35 cellular contexts compared by ENCODE assay signal in the genomic region with DNA sequence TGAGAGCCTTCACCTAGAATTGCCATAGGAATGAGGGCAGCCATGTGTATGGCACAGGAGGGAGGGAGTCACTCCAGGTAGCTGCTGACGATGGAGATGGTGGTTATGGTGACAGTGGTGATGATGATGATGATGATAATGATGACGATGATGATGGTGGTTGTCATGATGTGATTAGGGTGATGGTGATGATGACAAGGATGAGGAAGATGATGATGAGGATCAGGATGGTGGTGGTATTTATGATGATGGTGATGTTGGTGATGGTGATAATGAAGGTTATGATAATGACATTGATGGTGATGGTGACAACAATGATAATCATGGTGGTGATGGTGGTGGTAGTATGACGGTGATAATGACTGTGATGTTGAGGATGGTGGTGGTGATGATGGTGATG.
"Had no signal": no experiment of that assay in that cellular context is flagged by ENCODE, and none has a peak within 500 bp of the region (broad histone marks: within the 10 kb centered on the region; RNA-seq: fewer than 3 reads in every experiment).

No MANE protein-coding gene starts in this region.

- H3K27me3 Mint-ChIP-seq: activated B cell treated with CpG ODN at 0.5 μM for 24 hours; activated CD4-positive, alpha-beta memory T cell treated with anti-CD3 and anti-CD28 coated beads for 36 hours; activated CD4-positive, alpha-beta T cell treated with anti-CD3 and anti-CD28 coated beads, Interleukin-2, amount 10 ng/mL, durations not matched to agents 24 days and 14 days; activated CD8-positive, alpha-beta T cell treated with anti-CD3 and anti-CD28 coated beads for 36 hours; activated naive CD8-positive, alpha-beta T cell treated with anti-CD3 and anti-CD28 coated beads for 36 hours; activated T-helper 17 cell treated with anti-CD3 and anti-CD28 coated beads, Interleukin-2, amount 50 U/mL, for 72 hours; T-helper 17 cell had no signal

- H3K27ac Mint-ChIP-seq: activated B cell treated with CpG ODN at 0.5 μM for 24 hours; activated CD4-positive, alpha-beta memory T cell treated with anti-CD3 and anti-CD28 coated beads for 36 hours; activated CD4-positive, alpha-beta T cell treated with anti-CD3 and anti-CD28 coated beads, Interleukin-2, amount 10 ng/mL, durations not matched to agents 24 days and 14 days; activated CD8-positive, alpha-beta T cell treated with anti-CD3 and anti-CD28 coated beads for 36 hours; activated naive CD4-positive, alpha-beta T cell treated with anti-CD3 and anti-CD28 coated beads for 36 hours; activated naive CD4-positive, alpha-beta T cell treated with anti-CD3 and anti-CD28 coated beads, Interleukin-2, amount 50 U/mL, for 72 hours; activated naive CD8-positive, alpha-beta T cell treated with anti-CD3 and anti-CD28 coated beads for 36 hours; activated T-cell treated with anti-CD3 and anti-CD28 coated beads, Interleukin-2, amount 50 U/mL, for 72 hours; activated T-helper 1 cell treated with anti-CD3 and anti-CD28 coated beads, Interleukin-12 subunit alpha, Interleukin-12 subunit beta, Interleukin-2, Interleukin-4 antibody, amounts not matched to agents 30 ng/mL and 10 ng/mL and 1 ng/mL, durations not matched to agents 14 hours and 24 hours and 36 hours; activated T-helper 17 cell treated with anti-CD3 and anti-CD28 coated beads, Interleukin-2, amount 50 U/mL, for 72 hours; T-helper 17 cell; T-helper 2 cell treated with Interferon-gamma antibody and Interleukin-4, amounts not matched to agents 5 μg/mL and 100 μg/mL, for 36 hours had no signal

- DNase-seq: activated B cell treated with CpG ODN at 0.5 μM for 24 hours; activated CD4-positive, alpha-beta memory T cell treated with anti-CD3 and anti-CD28 coated beads for 36 hours; activated CD4-positive, alpha-beta T cell treated with anti-CD3 and anti-CD28 coated beads for 4 hours; activated CD4-positive, alpha-beta T cell treated with anti-CD3 and anti-CD28 coated beads, Interleukin-2, amount 10 ng/mL, durations not matched to agents 24 days and 14 days; activated CD4-positive, alpha-beta T cell treated with anti-CD3 and anti-CD28 coated beads, Interleukin-2, amount 50 U/mL, for 1 hour; activated CD4-positive, alpha-beta T cell treated with anti-CD3 and anti-CD28 coated beads, Interleukin-2, amount 50 U/mL, for 4 hours; activated CD4-positive, CD25-positive, alpha-beta regulatory T cell treated with anti-CD3 and anti-CD28 coated beads, Interleukin-2, amount 50 U/mL, for 72 hours; activated CD8-positive, alpha-beta memory T cell treated with anti-CD3 and anti-CD28 coated beads, Interleukin-2, amount 50 U/mL, for 4 hours; activated CD8-positive, alpha-beta T cell treated with anti-CD3 and anti-CD28 coated beads for 36 hours; activated effector memory CD4-positive, alpha-beta T cell treated with anti-CD3 and anti-CD28 coated beads, Interleukin-2, amount 50 U/mL, for 16 hours; activated gamma-delta T cell treated with Interleukin-2 at 50 U/mL for 16 hours; activated naive CD4-positive, alpha-beta T cell; activated naive CD4-positive, alpha-beta T cell treated with anti-CD3 and anti-CD28 coated beads for 36 hours; activated naive CD4-positive, alpha-beta T cell treated with anti-CD3 and anti-CD28 coated beads, Interleukin-2, amount 50 U/mL, for 16 hours; activated naive CD8-positive, alpha-beta T cell treated with anti-CD3 and anti-CD28 coated beads for 36 hours; activated T-cell treated with anti-CD3 and anti-CD28 coated beads for 4 hours; activated T-cell treated with anti-CD3 and anti-CD28 coated beads, Interleukin-2, amount 50 U/mL, for 1 hour; activated T-cell treated with anti-CD3 and anti-CD28 coated beads, Interleukin-2, amount 50 U/mL, for 4 hours; activated T-cell treated with anti-CD3 and anti-CD28 coated beads, Interleukin-2, amount 50 U/mL, for 72 hours; adrenal gland; amniotic stem cell; aorta; body of pancreas; brain microvascular endothelial cell; central memory CD4-positive, alpha-beta T cell; T-helper 17 cell; T-helper 9 cell had no signal

- H3K4me3 Mint-ChIP-seq: activated B cell treated with CpG ODN at 0.5 μM for 24 hours; activated CD4-positive, alpha-beta memory T cell treated with anti-CD3 and anti-CD28 coated beads for 36 hours; activated CD4-positive, alpha-beta T cell treated with anti-CD3 and anti-CD28 coated beads, Interleukin-2, amount 10 ng/mL, durations not matched to agents 24 days and 14 days; activated CD8-positive, alpha-beta T cell treated with anti-CD3 and anti-CD28 coated beads for 36 hours; activated naive CD4-positive, alpha-beta T cell treated with anti-CD3 and anti-CD28 coated beads for 36 hours; activated naive CD8-positive, alpha-beta T cell treated with anti-CD3 and anti-CD28 coated beads for 36 hours; activated T-cell treated with anti-CD3 and anti-CD28 coated beads, Interleukin-2, amount 50 U/mL, for 4 hours; activated T-cell treated with anti-CD3 and anti-CD28 coated beads, Interleukin-2, amount 50 U/mL, for 72 hours; activated T-helper 1 cell treated with anti-CD3 and anti-CD28 coated beads, Interleukin-12 subunit alpha, Interleukin-12 subunit beta, Interleukin-2, Interleukin-4 antibody, amounts not matched to agents 30 ng/mL and 10 ng/mL and 1 ng/mL, durations not matched to agents 14 hours and 24 hours and 36 hours; activated T-helper 17 cell treated with anti-CD3 and anti-CD28 coated beads, Interleukin-2, amount 50 U/mL, for 72 hours; T-helper 17 cell; T-helper 2 cell treated with Interferon-gamma antibody and Interleukin-4, amounts not matched to agents 5 μg/mL and 100 μg/mL, for 36 hours had no signal

- H3K4me1 Mint-ChIP-seq: activated B cell treated with CpG ODN at 0.5 μM for 24 hours; activated CD4-positive, alpha-beta T cell treated with anti-CD3 and anti-CD28 coated beads, Interleukin-2, amount 10 ng/mL, durations not matched to agents 24 days and 14 days; activated naive CD8-positive, alpha-beta T cell treated with anti-CD3 and anti-CD28 coated beads for 36 hours; activated T-helper 17 cell treated with anti-CD3 and anti-CD28 coated beads, Interleukin-2, amount 50 U/mL, for 72 hours; T-helper 17 cell had no signal

- H3K4me1 ChIP-seq: breast epithelium had no signal

- H3K36me3 ChIP-seq: adrenal gland, brain microvascular endothelial cell, breast epithelium had no signal

- H3K4me3 ChIP-seq: adrenal gland, body of pancreas, breast epithelium had no signal

- H3K27me3 ChIP-seq: adrenal gland, body of pancreas, brain microvascular endothelial cell, breast epithelium had no signal

- H3K9me3 Mint-ChIP-seq: activated B cell treated with CpG ODN at 0.5 μM for 24 hours; activated CD4-positive, alpha-beta memory T cell treated with anti-CD3 and anti-CD28 coated beads for 36 hours; activated CD4-positive, alpha-beta T cell treated with anti-CD3 and anti-CD28 coated beads, Interleukin-2, amount 10 ng/mL, durations not matched to agents 24 days and 14 days; activated CD8-positive, alpha-beta T cell treated with anti-CD3 and anti-CD28 coated beads for 36 hours; activated naive CD4-positive, alpha-beta T cell treated with anti-CD3 and anti-CD28 coated beads for 36 hours; activated naive CD4-positive, alpha-beta T cell treated with anti-CD3 and anti-CD28 coated beads, Interleukin-2, amount 50 U/mL, for 72 hours; activated naive CD8-positive, alpha-beta T cell treated with anti-CD3 and anti-CD28 coated beads for 36 hours; activated T-cell treated with anti-CD3 and anti-CD28 coated beads, Interleukin-2, amount 50 U/mL, for 4 hours; activated T-cell treated with anti-CD3 and anti-CD28 coated beads, Interleukin-2, amount 50 U/mL, for 72 hours; activated T-helper 1 cell treated with anti-CD3 and anti-CD28 coated beads, Interleukin-12 subunit alpha, Interleukin-12 subunit beta, Interleukin-2, Interleukin-4 antibody, amounts not matched to agents 30 ng/mL and 10 ng/mL and 1 ng/mL, durations not matched to agents 14 hours and 24 hours and 36 hours; activated T-helper 17 cell treated with anti-CD3 and anti-CD28 coated beads, Interleukin-2, amount 50 U/mL, for 72 hours; T-helper 2 cell treated with Interferon-gamma antibody and Interleukin-4, amounts not matched to agents 5 μg/mL and 100 μg/mL, for 36 hours had no signal

- FAIRE-seq: astrocyte, TTC549 had no signal

- H3K36me3 Mint-ChIP-seq: activated CD4-positive, alpha-beta memory T cell treated with anti-CD3 and anti-CD28 coated beads for 36 hours; activated naive CD4-positive, alpha-beta T cell treated with anti-CD3 and anti-CD28 coated beads, Interleukin-2, amount 50 U/mL, for 72 hours; activated naive CD8-positive, alpha-beta T cell treated with anti-CD3 and anti-CD28 coated beads for 36 hours had no signal

- H3K9me3 ChIP-seq: adrenal gland, body of pancreas, breast epithelium had no signal

- H3K27ac ChIP-seq: adrenal gland, body of pancreas, brain microvascular endothelial cell, breast epithelium, VCaP had no signal
